ENCODE assay signal across 21 cellular contexts in the genomic region with DNA sequence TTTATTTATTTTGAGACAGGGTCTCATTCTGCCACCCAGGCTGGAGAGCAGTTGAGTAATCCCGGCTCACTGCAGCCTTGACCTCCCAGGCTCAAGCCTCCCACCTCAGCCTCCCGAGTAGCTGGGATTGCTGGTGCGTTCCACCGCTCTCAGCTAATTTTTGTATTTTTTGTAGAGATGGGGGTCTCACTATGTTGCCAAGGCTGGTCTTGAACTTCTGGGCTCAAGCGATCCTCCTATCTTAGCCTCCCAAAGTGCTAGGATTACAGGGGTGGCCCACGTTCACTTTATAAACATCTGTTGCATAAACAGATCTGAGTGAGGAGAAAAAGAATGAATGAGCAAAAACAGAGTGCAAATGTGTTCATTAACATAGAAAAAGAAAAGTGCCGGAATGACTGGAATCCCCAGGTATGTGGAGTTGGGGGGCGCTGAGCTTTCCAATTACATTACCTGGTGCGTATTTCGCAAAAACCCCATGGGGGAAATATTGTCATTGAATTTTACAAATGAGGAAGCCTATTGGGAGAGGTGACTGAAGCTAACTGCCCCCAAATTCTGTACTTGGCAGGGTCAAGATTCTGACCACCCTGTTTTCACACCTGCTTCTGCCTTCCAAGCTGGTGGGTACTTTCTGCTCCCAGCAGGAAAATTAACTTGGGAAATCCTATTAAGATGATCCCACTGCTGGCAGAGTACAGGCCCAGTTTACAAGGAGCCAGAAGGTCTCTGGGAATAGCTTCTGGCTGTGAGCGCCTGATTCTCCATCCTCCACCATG.
"Had no signal": no experiment of that assay in that cellular context is flagged by ENCODE, and none has a peak within 500 bp of the region (broad histone marks: within the 10 kb centered on the region; RNA-seq: fewer than 3 reads in every experiment).

No MANE protein-coding gene starts in this region.

- H3K9me3 Mint-ChIP-seq: activated CD4-positive, alpha-beta memory T cell treated with anti-CD3 and anti-CD28 coated beads for 36 hours; activated naive CD4-positive, alpha-beta T cell treated with anti-CD3 and anti-CD28 coated beads for 36 hours; activated T-cell treated with anti-CD3 and anti-CD28 coated beads, Interleukin-2, amount 50 U/mL, for 72 hours; memory B cell; nephron had no signal

- H3K27me3 ChIP-seq: heart left ventricle, neutrophil, pancreas, upper lobe of left lung had no signal

- H3K36me3 Mint-ChIP-seq: activated CD4-positive, alpha-beta memory T cell treated with anti-CD3 and anti-CD28 coated beads for 36 hours; memory B cell had no signal

- H3K4me3 ChIP-seq: coronary artery, heart left ventricle, pancreas, upper lobe of left lung had no signal

- H3K4me1 ChIP-seq: pancreas had no signal

- H3K36me3 ChIP-seq: heart left ventricle, neutrophil, pancreas, upper lobe of left lung had no signal

- H3K9me3 ChIP-seq: heart left ventricle, neutrophil, pancreas, upper lobe of left lung had no signal

- H3K27ac ChIP-seq: coronary artery, epithelial cell of prostate, neutrophil, pancreas, upper lobe of left lung had no signal

- DNase-seq: activated CD4-positive, alpha-beta memory T cell treated with anti-CD3 and anti-CD28 coated beads for 36 hours; activated CD4-positive, alpha-beta T cell treated with anti-CD3 and anti-CD28 coated beads for 48 hours; activated effector memory CD4-positive, alpha-beta T cell treated with Interleukin-2 at 50 U/mL for 16 hours; activated naive CD4-positive, alpha-beta T cell treated with anti-CD3 and anti-CD28 coated beads for 36 hours; activated T-cell treated with anti-CD3 and anti-CD28 coated beads, Interleukin-2, amount 50 U/mL, for 72 hours; amygdala; cerebellar nuclear complex; heart left ventricle; islet precursor cell; left cardiac atrium; pancreas; right cardiac atrium; stimulated activated CD4-positive, alpha-beta T cell treated with anti-CD3 and anti-CD28 coated beads, Interleukin-4, amount 100 ng/mL, for 24 hours; stimulated activated naive CD4-positive, alpha-beta T cell treated with Interleukin-2 at 50 U/mL for 16 hours; T-helper 9 cell; upper lobe of left lung had no signal

- H3K27me3 Mint-ChIP-seq: activated CD4-positive, alpha-beta memory T cell treated with anti-CD3 and anti-CD28 coated beads for 36 hours; memory B cell had no signal

- ATAC-seq: activated T-cell treated with anti-CD3 and anti-CD28 coated beads, Interleukin-2, amount 50 U/mL, for 72 hours; pancreas; right cardiac atrium had no signal

- H3K27ac Mint-ChIP-seq: activated CD4-positive, alpha-beta memory T cell treated with anti-CD3 and anti-CD28 coated beads for 36 hours; activated naive CD4-positive, alpha-beta T cell treated with anti-CD3 and anti-CD28 coated beads for 36 hours; activated T-cell treated with anti-CD3 and anti-CD28 coated beads, Interleukin-2, amount 50 U/mL, for 72 hours; memory B cell had no signal

- H3K4me3 Mint-ChIP-seq: activated CD4-positive, alpha-beta memory T cell treated with anti-CD3 and anti-CD28 coated beads for 36 hours; activated naive CD4-positive, alpha-beta T cell treated with anti-CD3 and anti-CD28 coated beads for 36 hours; activated T-cell treated with anti-CD3 and anti-CD28 coated beads, Interleukin-2, amount 50 U/mL, for 72 hours; memory B cell; nephron had no signal
